24 cellular contexts compared by ENCODE assay signal in genomic region chr1:231153726-231154125, GRCh38. TPM values are rescaled to one million over a fixed set of nuclear protein-coding genes. Genes with fewer than 3 reads are reported as not detected.
A peak's percentile ranks its signal among the peaks of the same experiment; 100 is the strongest.
DNase-seq lines count a peak whose midpoint lies in the region; ATAC-seq and TF ChIP-seq lines count a peak whose summit lies in the region.
"Had no signal": no experiment of that assay in that cellular context is flagged by ENCODE, and none has a peak within 500 bp of the region (broad histone marks: within the 10 kb centered on the region; RNA-seq: fewer than 3 reads in every experiment).

No MANE protein-coding gene starts in this region.

- no peak for ATAC-seq in upper lobe of right lung
- ATAC-seq: HepG2, Panc1 had no signal

- intact Hi-C loops in upper lobe of right lung (cut with DNase I): no loop called here

- 0 out of 2 replicates have a peak, but pooled peaks cover 3% of the 10 kb centered on the region for H3K27me3 ChIP-seq in SJCRH30
- H3K27me3 ChIP-seq in upper lobe of right lung: peaks cover 10% of the 10 kb centered on the region

- 0 out of 2 replicates have a peak, but pooled peaks cover 2% of the 10 kb centered on the region for H3K9me3 ChIP-seq in SJCRH30 (replicated peaks)
- peaks cover 5% of the 10 kb centered on the region for H3K9me3 ChIP-seq in upper lobe of right lung

- H3K36me3 ChIP-seq in SJCRH30 (no peaks in the 10 kb centered on the region), upper lobe of right lung (no peaks in the 10 kb centered on the region)

- H3K4me1 ChIP-seq in SJCRH30: no peaks in the 10 kb centered on the region
- H3K4me1 ChIP-seq in upper lobe of right lung: no peaks in the 10 kb centered on the region

- CTCF ChIA-PET in HEK293T (lab: Yijun Ruan, JAX): no interaction called here

- H3K27ac ChIP-seq in SJCRH30 (no peak overlapping the region), upper lobe of right lung (no peak overlapping the region)
- H3K27ac ChIP-seq: GM23248, SK-N-MC had no signal

- TF ChIP-seq CTCF in epithelial cell of esophagus (IDR thresholded peaks at IDR 0.05; ENCODE audit: insufficient read depth, low read depth, low read length, missing control alignments) (no peak), upper lobe of right lung (IDR thresholded peaks at IDR 0.05) (no peak)

- DNase-seq in DMS79 (lab: John Stamatoyannopoulos, UW) (peak; percentile 90), NCI-H1694 treated with DMSO at 0.1 percent for 48 hours (lab: John Stamatoyannopoulos, UW) (peak; percentile 21), NCI-H345 treated with DMSO at 0.1 percent for 48 hours (lab: John Stamatoyannopoulos, UW; ENCODE audit: unreplicated experiment) (peak; percentile 31), epithelial cell of esophagus (ENCODE audit: low read depth) (peak; percentile 21), HEK293T (ENCODE audit: extremely low spot score) (no peak), SJCRH30 (no peak), upper lobe of right lung (no peak)
- DNase-seq: CD8-positive, alpha-beta memory T cell; DMS153; GM23248; H7; KBM-7; MV-4-11; NCI-H2081 treated with DMSO at 0.1 percent for 48 hours; NCI-H526 treated with DMSO at 0.1 percent for 48 hours; SHP77 treated with DMSO at 0.1 percent for 48 hours had no signal

- POLR2A ChIA-PET in HEK293T (lab: Yijun Ruan, JAX): no interaction called here

- H3K4me3 ChIP-seq in epithelial cell of esophagus (ENCODE audit: low read length): no peak overlapping the region
- H3K4me3 ChIP-seq in SJCRH30: no peak overlapping the region
- H3K4me3 ChIP-seq in upper lobe of right lung: no peak overlapping the region
- H3K4me3 ChIP-seq: GM23248, SK-N-MC had no signal

TF ChIP-seq in HEK293T, 16 proteins besides CTCF, POLR2A, EP300 and RAD21:
- TF ChIP-seq BHLHE40 (IDR thresholded peaks at IDR 0.05; ENCODE audit: borderline replicate concordance) (no peak), TARDBP (IDR thresholded peaks at IDR 0.05) (no peak), LEF1 (IDR thresholded peaks at IDR 0.05; ENCODE audit: borderline replicate concordance) (no peak), SUZ12 (IDR thresholded peaks at IDR 0.05) (no peak), FOXA1 (IDR thresholded peaks at IDR 0.05) (no peak)
TF ChIP-seq in HEK293T: peak in this region for 0.

RNA-seq across cellular contexts. Expression of gene TRIM67, which starts 8.1 kb away (rescaled TPM):
- not detected in 2 replicates for total RNA-seq in SJCRH30 (2014; rRNA removed; shearing (Covaris generic))
- total RNA-seq in upper lobe of right lung: not detected
- total RNA-seq: B cell; CD8-positive, alpha-beta memory T cell; GM23248; H7; HepG2; HT1080; LHCN-M2; MCF 10A; T-helper 1 cell treated with Interleukin-12 subunit alpha and Interleukin-12 subunit beta and Interleukin-4 antibody, amounts not matched to agents 30 ng/mL and 1 ng/mL, for 36 hours had no signal

Comparison
In these comparisons a context has a peak if more than half of its experiments do, and no peak if none do; other contexts are left out.
1. DNase-seq: peak in DMS79 (single experiment), NCI-H1694 treated with DMSO at 0.1 percent for 48 hours (single experiment), NCI-H345 treated with DMSO at 0.1 percent for 48 hours (single experiment) and epithelial cell of esophagus (single experiment); none in HEK293T (single experiment), SJCRH30 (0 of 2) and upper lobe of right lung (single experiment).